Comparison of ENCODE assay signal across 2 cellular contexts in the genomic region with DNA sequence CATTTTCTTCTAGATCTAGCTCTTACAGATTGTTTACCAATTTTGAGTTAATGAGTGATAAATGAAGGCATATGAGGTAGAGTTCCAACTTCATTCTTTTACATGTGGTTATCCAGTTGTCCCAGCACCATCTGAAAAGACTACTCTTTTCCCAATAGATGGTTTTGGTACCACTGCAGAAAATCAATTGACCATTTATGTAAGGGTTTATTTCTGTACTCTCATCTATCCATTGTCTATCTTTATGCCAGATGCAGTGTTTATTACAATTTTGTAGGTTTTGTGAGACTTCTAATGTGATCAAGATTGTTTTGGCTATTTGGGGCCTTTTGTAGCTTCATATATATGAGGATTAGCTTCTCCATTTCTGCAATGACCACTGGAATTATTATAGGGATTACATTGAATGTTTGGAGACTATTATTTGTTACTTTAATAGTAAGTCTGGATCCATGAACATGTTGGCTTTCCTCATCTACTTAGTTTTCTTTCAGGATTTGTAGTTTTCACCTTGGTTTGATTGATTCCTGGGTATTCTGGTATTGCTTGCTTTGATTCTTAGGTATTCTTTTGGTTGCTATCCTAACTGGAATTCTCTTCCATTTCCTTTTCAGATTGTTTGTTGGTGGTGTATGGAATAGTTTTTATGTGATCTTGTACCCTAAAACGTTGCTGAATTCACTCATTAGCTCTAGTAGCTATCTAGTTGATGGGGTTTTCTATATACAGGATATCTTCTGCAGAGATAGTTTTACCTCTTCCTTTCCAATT.
TF ChIP-seq lines count a peak whose summit lies in the region.

No MANE protein-coding gene starts in this region.

TF ChIP-seq in GM12891, 5 proteins besides CTCF, POLR2A, EP300 and RAD21:
- TF ChIP-seq TAF1 (IDR thresholded peaks at IDR 0.05; ENCODE audit: low read depth, low read length): no peak
- TF ChIP-seq SPI1 (IDR thresholded peaks at IDR 0.05; ENCODE audit: low read depth, low read length): no peak
- no peak for TF ChIP-seq PAX5 (IDR thresholded peaks at IDR 0.05; ENCODE audit: insufficient read depth, low read length, severe bottlenecking)
- TF ChIP-seq POLR2AphosphoS5 (IDR thresholded peaks at IDR 0.05; ENCODE audit: low read depth, low read length): peak; percentile 73; the same call in 1 of the 2 replicates
- no peak for TF ChIP-seq POU2F2 (IDR thresholded peaks at IDR 0.05; ENCODE audit: low read depth, low read length)

TF ChIP-seq in endothelial cell of umbilical vein, 7 proteins besides CTCF, POLR2A, EP300 and RAD21:
- TF ChIP-seq, protein P1, sequence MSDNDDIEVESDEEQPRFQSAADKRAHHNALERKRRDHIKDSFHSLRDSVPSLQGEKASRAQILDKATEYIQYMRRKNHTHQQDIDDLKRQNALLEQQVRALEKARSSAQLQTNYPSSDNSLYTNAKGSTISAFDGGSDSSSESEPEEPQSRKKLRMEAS (IDR thresholded peaks at IDR 0.05; ENCODE audit: insufficient read depth, insufficient read length): no peak
- no peak for TF ChIP-seq JUN (IDR thresholded peaks at IDR 0.05; ENCODE audit: borderline replicate concordance, insufficient read depth, insufficient read length, low read depth)
- TF ChIP-seq GATA2 (IDR thresholded peaks at IDR 0.05; ENCODE audit: insufficient read depth, insufficient read length, low read depth, low read length): no peak
- TF ChIP-seq POLR2AphosphoS5 (IDR thresholded peaks at IDR 0.05; ENCODE audit: insufficient read depth, low read depth, low read length): no peak
- TF ChIP-seq EZH2 (IDR thresholded peaks at IDR 0.05; ENCODE audit: borderline replicate concordance, low read depth, low read length, severe bottlenecking): no peak
- TF ChIP-seq FOS (IDR thresholded peaks at IDR 0.05; ENCODE audit: borderline replicate concordance, insufficient read depth, low read length): no peak
- TF ChIP-seq MYC (IDR thresholded peaks at IDR 0.05; ENCODE audit: low read depth, low read length): no peak
